In the genomic region with DNA sequence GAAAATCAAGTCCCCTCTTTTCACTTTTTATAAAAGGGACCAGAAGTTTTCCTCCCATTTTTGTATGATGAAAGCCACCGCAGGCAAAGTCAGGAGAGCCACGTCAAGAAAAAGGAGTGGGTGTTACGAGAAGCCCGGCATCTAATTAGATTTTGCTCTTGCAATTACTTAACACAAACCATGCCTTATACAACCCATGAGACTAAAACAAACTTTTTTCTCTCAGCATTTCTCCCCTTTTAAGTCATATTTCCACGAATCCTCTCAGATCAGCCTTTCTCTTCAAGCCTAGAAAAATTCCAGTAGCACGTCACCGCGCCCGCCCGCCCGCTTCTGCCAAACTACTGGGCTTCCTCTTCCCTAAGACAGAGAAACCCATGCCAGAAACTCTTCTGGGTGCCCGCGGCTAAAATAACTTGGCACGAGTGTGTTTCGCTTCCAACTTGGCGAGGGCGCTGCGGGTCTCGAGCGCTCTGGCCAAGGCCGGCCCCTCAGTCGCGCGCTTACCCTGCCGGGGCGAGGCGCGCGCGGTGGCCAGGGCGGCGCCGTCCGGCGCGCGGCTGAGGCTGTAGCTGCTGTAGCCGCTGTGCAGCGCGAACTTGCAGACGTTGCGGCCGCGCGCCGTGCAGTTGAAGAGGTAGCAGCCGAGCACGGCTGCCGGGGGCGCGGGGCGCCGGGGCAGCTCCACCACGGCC, we compare ENCODE assay signal across 9 cellular contexts. TPM values are rescaled to one million over a fixed set of nuclear protein-coding genes. Genes with fewer than 3 reads are reported as not detected.
DNase-seq lines count a peak whose midpoint lies in the region; ATAC-seq, FAIRE-seq and TF ChIP-seq lines count a peak whose summit lies in the region.
"Had no signal": no experiment of that assay in that cellular context is flagged by ENCODE, and none has a peak within 500 bp of the region (broad histone marks: within the 10 kb centered on the region; RNA-seq: fewer than 3 reads in every experiment).

No MANE protein-coding gene starts in this region.

- H3K9me3 ChIP-seq in adipocyte (ENCODE audit: control insufficient read depth, low read length) (no peaks in the 10 kb centered on the region), cardiac muscle cell (ENCODE audit: low read depth) (no peaks in the 10 kb centered on the region)

- H3K4me3 ChIP-seq in adipocyte (ENCODE audit: low read length): peak overlapping the region; percentile 84
- H3K4me3 ChIP-seq in cardiac muscle cell: peak overlapping the region; percentile 63

- H3K9ac ChIP-seq in adipocyte (ENCODE audit: low read length): peak overlapping the region; percentile 89

- ATAC-seq in GM19395 (IDR thresholded peaks at IDR 0.05; ENCODE audit: unreplicated experiment): peak; percentile 29
- ATAC-seq in HG03558 (IDR thresholded peaks at IDR 0.05; ENCODE audit: extremely low read depth, unreplicated experiment): peak; percentile 14
- ATAC-seq in omental fat pad (ENCODE audit: low FRiP score): peak; percentile 46
- no peak for ATAC-seq in GM18870 (IDR thresholded peaks at IDR 0.05; ENCODE audit: unreplicated experiment)

- H3K36me3 ChIP-seq in adipocyte (ENCODE audit: control insufficient read depth, insufficient read depth, low read length, severe bottlenecking): no peaks in the 10 kb centered on the region
- no peaks in the 10 kb centered on the region for H3K36me3 ChIP-seq in cardiac muscle cell

- H3K27ac ChIP-seq in C4-2B (peak overlapping the region; percentile 90), cardiac muscle cell (peak overlapping the region; percentile 18)

- H3K4me1 ChIP-seq in adipocyte (ENCODE audit: control insufficient read depth, insufficient read depth, low read length) (peaks cover 26% of the 10 kb centered on the region), cardiac muscle cell (ENCODE audit: low read depth) (no peaks in the 10 kb centered on the region)

- H3K27me3 ChIP-seq in adipocyte (replicated peaks; ENCODE audit: control insufficient read depth, insufficient read depth, low read length): no peaks in the 10 kb centered on the region
- H3K27me3 ChIP-seq in cardiac muscle cell: peaks cover 13% of the 10 kb centered on the region

- peak; percentile 17; the same call in 1 of the 2 replicates for TF ChIP-seq CTCF in C4-2B (conservative IDR thresholded peaks at IDR 0.05)
- no peak for TF ChIP-seq CTCF in cardiac muscle cell (IDR thresholded peaks at IDR 0.05; ENCODE audit: low read depth, low read length)
- no peak for TF ChIP-seq CTCF in omental fat pad (IDR thresholded peaks at IDR 0.05)

- peak; percentile 52 for DNase-seq in RCC 7860 (ENCODE audit: low spot score)
- DNase-seq in adipocyte (ENCODE audit: low read depth): peak; percentile 90
- peak; percentile 76 to 81 for DNase-seq in cardiac muscle cell (ENCODE audit: low read depth in 1 of 2, low spot score in 1 of 2)
- DNase-seq in omental fat pad (ENCODE audit: low spot score): no peak

- FAIRE-seq in RCC 7860 (lab: Jason Lieb, UNC): no peak

RNA-seq across cellular contexts. Expression of gene LRP11, which starts 1.1 kb away (rescaled TPM):
- total RNA-seq in cardiac muscle cell: 11.3 and 11.9 TPM in 2 replicates
- 10.8 and 17.7 TPM in 2 replicates for polyA plus RNA-seq in cardiac muscle cell
- total RNA-seq in omental fat pad: 10 to 100 TPM; 30.5 to 39.4 (median 33.5) TPM

RNA-seq across cellular contexts. Expression of gene RAET1E, which starts 34.9 kb away (rescaled TPM):
- total RNA-seq in cardiac muscle cell (not detected in 2 replicates), omental fat pad (10 to 100 TPM in 1 of 4 donors, 1 to 10 TPM in 3; 1.4 to 17.5 (median 2.7) TPM)
- polyA plus RNA-seq in cardiac muscle cell: not detected in 2 replicates
- total RNA-seq: T-helper 1 cell treated with Interleukin-12 subunit alpha and Interleukin-12 subunit beta and Interleukin-4 antibody, amounts not matched to agents 30 ng/mL and 1 ng/mL, for 36 hours had no signal

RNA-seq across cellular contexts. Expression of gene RAET1G, which starts 59.9 kb away (rescaled TPM):
- total RNA-seq in cardiac muscle cell: not detected in 2 replicates
- polyA plus RNA-seq in cardiac muscle cell: not detected in 2 replicates
- total RNA-seq in omental fat pad: 10 to 100 TPM in 2 of 4 donors, 1 to 10 TPM in 1, not detected in 1; 3.6 to 19.5 (median 10.8) TPM
- total RNA-seq: T-helper 1 cell treated with Interleukin-12 subunit alpha and Interleukin-12 subunit beta and Interleukin-4 antibody, amounts not matched to agents 30 ng/mL and 1 ng/mL, for 36 hours had no signal
